Comparison of ENCODE assay signal across 13 cellular contexts in genomic region chr12:31813305-31813704, GRCh38.
DNase-seq lines count a peak whose midpoint lies in the region; ATAC-seq, FAIRE-seq and TF ChIP-seq lines count a peak whose summit lies in the region.
"Had no signal": no experiment of that assay in that cellular context is flagged by ENCODE, and none has a peak within 500 bp of the region (broad histone marks: within the 10 kb centered on the region; RNA-seq: fewer than 3 reads in every experiment).

No MANE protein-coding gene starts in this region.

- H3K9me2 ChIP-seq in SK-N-SH = no peaks in the 10 kb centered on the region

- no peaks in the 10 kb centered on the region for H4K20me1 ChIP-seq in SK-N-SH (ENCODE audit: insufficient read depth)

- peak overlapping the region; percentile 13 for H3K27ac Mint-ChIP-seq in activated CD8-positive, alpha-beta T cell treated with anti-CD3 and anti-CD28 coated beads, Interleukin-2, amount 10 ng/mL, durations not matched to agents 7 days and 5 days

- TF ChIP-seq RAD21 in A549 (conservative IDR thresholded peaks at IDR 0.05 in 1 of 2, IDR thresholded peaks at IDR 0.05 in 1 of 2) (no peak; a peak in 1 of 5 replicates), SK-N-SH (IDR thresholded peaks at IDR 0.05; ENCODE audit: low read length) (no peak)

- H3K4me1 ChIP-seq in A549 = peaks cover 5% of the 10 kb centered on the region; the same call in 2 of the 3 replicates
- no peaks in the 10 kb centered on the region for H3K4me1 ChIP-seq in SK-N-SH (ENCODE audit: control insufficient read depth in 1 of 2, insufficient read depth in 2 of 2, low read depth in 1 of 2, low read length in 1 of 2)
- H3K4me1 ChIP-seq: BE2C had no signal

- CTCF ChIA-PET in A549 (lab: Yijun Ruan, JAX) = interaction anchor here (1.4 kb wide), 1 partner anchor 19 kb away, joined by 3 read pairs; no protein-coding TSS in a partner anchor
- CTCF ChIA-PET in activated CD8-positive, alpha-beta T cell treated with anti-CD3 and anti-CD28 coated beads, Interleukin-2, amount 10 ng/mL, durations not matched to agents 7 days and 5 days (lab: Charles Lee) = interaction anchor here (1.3 kb wide), 1 partner anchor 23 kb away, joined by 3 read pairs; no protein-coding TSS in a partner anchor
- CTCF ChIA-PET in SK-N-SH (lab: Yijun Ruan, JAX) = no interaction called here

- H3K79me2 ChIP-seq in SK-N-SH (ENCODE audit: insufficient read depth) = no peaks in the 10 kb centered on the region

- H3K9me3 ChIP-seq in A549 (no peaks in the 10 kb centered on the region), SK-N-SH (no peaks in the 10 kb centered on the region)
- H3K9me3 ChIP-seq: BE2C, spleen had no signal

- no peaks in the 10 kb centered on the region for H3F3A ChIP-seq in SK-N-SH (replicated peaks; ENCODE audit: insufficient read depth)

- H3K4me3 ChIP-seq in A549 (no peak overlapping the region), H7 (ENCODE audit: insufficient read depth, low read depth, low read length) (no peak overlapping the region), SK-N-SH (ENCODE audit: low read depth in 2 of 2, low read length in 1 of 2) (no peak overlapping the region)
- H3K4me3 ChIP-seq: lung, spleen had no signal

- no peaks in the 10 kb centered on the region for H3K27me3 Mint-ChIP-seq in activated CD8-positive, alpha-beta T cell treated with anti-CD3 and anti-CD28 coated beads, Interleukin-2, amount 10 ng/mL, durations not matched to agents 7 days and 5 days (ENCODE audit: low read depth)

- TF ChIP-seq EP300 in A549 (IDR thresholded peaks at IDR 0.05) (no peak), SK-N-SH (IDR thresholded peaks at IDR 0.05; ENCODE audit: borderline replicate concordance in 1 of 2, low read depth in 1 of 2, low read length in 1 of 2) (no peak)

- H3K9me3 Mint-ChIP-seq in activated CD8-positive, alpha-beta T cell treated with anti-CD3 and anti-CD28 coated beads, Interleukin-2, amount 10 ng/mL, durations not matched to agents 7 days and 5 days (ENCODE audit: insufficient read depth) = no peaks in the 10 kb centered on the region

- H3K4me2 ChIP-seq in A549 = no peak overlapping the region
- H3K4me2 ChIP-seq in SK-N-SH = no peak overlapping the region

- H2AFZ ChIP-seq in SK-N-SH (ENCODE audit: low read depth) = no peak overlapping the region

- intact Hi-C loops in left colon (cut with DNase I, micrococcal nuclease) = no loop called here

- TF ChIP-seq POLR2A in A549 (IDR thresholded peaks at IDR 0.05; ENCODE audit: low read length) = no peak

- peak in 1 of 2 experiments; percentile 31 for DNase-seq in A549 (ENCODE audit: low read depth in 1 of 2, low spot score in 1 of 2)
- DNase-seq in H7 = peak; percentile 68
- no peak for DNase-seq in activated CD8-positive, alpha-beta T cell treated with anti-CD3 and anti-CD28 coated beads, Interleukin-2, amount 10 ng/mL, durations not matched to agents 7 days and 5 days
- DNase-seq in left colon = no peak
- DNase-seq in NCI-H774 (lab: John Stamatoyannopoulos, UW) = no peak
- DNase-seq in activated CD4-positive, alpha-beta T cell treated with anti-CD3 and anti-CD28 coated beads, Interleukin-2, amount 50 U/mL, for 1 hour = no peak
- DNase-seq in SK-N-SH = no peak
- DNase-seq: amygdala, BE2C, NCI-H226, spleen had no signal

- H3K36me3 ChIP-seq in H7 (replicated peaks; ENCODE audit: control insufficient read depth, insufficient read depth, low read length) (no peaks in the 10 kb centered on the region), SK-N-SH (replicated peaks in 1 of 2; ENCODE audit: control insufficient read depth in 1 of 2, insufficient read depth in 2 of 2, low read length in 1 of 2) (no peaks in the 10 kb centered on the region)
- H3K36me3 ChIP-seq: BE2C, spleen had no signal

- no peak overlapping the region for H3K4me3 Mint-ChIP-seq in activated CD8-positive, alpha-beta T cell treated with anti-CD3 and anti-CD28 coated beads, Interleukin-2, amount 10 ng/mL, durations not matched to agents 7 days and 5 days

- ATAC-seq in A549 (peak in 1 of 2 experiments; percentile 63; a peak in 3 of 6 replicates), left colon (peak; percentile 97), GM21528 (IDR thresholded peaks at IDR 0.05; ENCODE audit: low FRiP score, unreplicated experiment) (no peak)
- ATAC-seq in activated CD8-positive, alpha-beta T cell treated with anti-CD3 and anti-CD28 coated beads, Interleukin-2, amount 10 ng/mL, durations not matched to agents 7 days and 5 days = no peak

- peaks cover 9% of the 10 kb centered on the region for H3K4me1 Mint-ChIP-seq in activated CD8-positive, alpha-beta T cell treated with anti-CD3 and anti-CD28 coated beads, Interleukin-2, amount 10 ng/mL, durations not matched to agents 7 days and 5 days (ENCODE audit: low read depth)

- 0 out of 6 replicates have a peak overlapping the region, but pooled peaks of 1 of the 2 experiments have one; percentile 5 for H3K27ac ChIP-seq in A549
- no peak overlapping the region for H3K27ac ChIP-seq in SK-N-SH (ENCODE audit: low read depth in 2 of 2, low read length in 1 of 2)

- 65% methylated on average over 1 of the region's 1 CpG for WGBS in A549 (ENCODE audit: missing lambda C conversion rate)
- WGBS in SK-N-SH (ENCODE audit: low lambda C conversion rate) = 54% methylated on average over 1 of the region's 1 CpG

- H3K9ac ChIP-seq in SK-N-SH = no peak overlapping the region

- H3K27me3 ChIP-seq in H7 (ENCODE audit: control insufficient read depth, insufficient read depth, low read length) (no peaks in the 10 kb centered on the region), SK-N-SH (ENCODE audit: insufficient read depth) (no peaks in the 10 kb centered on the region)
- H3K27me3 ChIP-seq: BE2C, spleen had no signal

- POLR2A ChIA-PET in A549 (lab: Yijun Ruan, JAX) (no interaction called here), SK-N-SH (lab: Yijun Ruan, JAX) (no interaction called here)
- POLR2A ChIA-PET in activated CD8-positive, alpha-beta T cell treated with anti-CD3 and anti-CD28 coated beads, Interleukin-2, amount 10 ng/mL, durations not matched to agents 7 days and 5 days (lab: Charles Lee) = no interaction called here

- peak; percentile 12; the same call in 1 of the 3 replicates for TF ChIP-seq CTCF in A549 (IDR thresholded peaks at IDR 0.05)
- no peak for TF ChIP-seq CTCF in SK-N-SH (IDR thresholded peaks at IDR 0.05)

- FAIRE-seq in A549 (lab: Jason Lieb, UNC) = no peak

- H3K36me3 Mint-ChIP-seq in activated CD8-positive, alpha-beta T cell treated with anti-CD3 and anti-CD28 coated beads, Interleukin-2, amount 10 ng/mL, durations not matched to agents 7 days and 5 days (ENCODE audit: low read depth) = no peaks in the 10 kb centered on the region

TF ChIP-seq in A549, 52 proteins besides CTCF, POLR2A, EP300 and RAD21:
- TF ChIP-seq ZFP36 (IDR thresholded peaks at IDR 0.05; ENCODE audit: borderline replicate concordance, partially characterized antibody) (no peak), MAFK (IDR thresholded peaks at IDR 0.05; ENCODE audit: partially characterized antibody) (no peak), CHD4 (IDR thresholded peaks at IDR 0.05; ENCODE audit: borderline replicate concordance) (no peak), CEBPB (IDR thresholded peaks at IDR 0.05) (no peak), FOSB (CRISPR knock-in tag; IDR thresholded peaks at IDR 0.05) (no peak), POLR2AphosphoS2 (conservative IDR thresholded peaks at IDR 0.05; ENCODE audit: low read length) (no peak), HES2 (IDR thresholded peaks at IDR 0.05) (no peak), CBX8 (IDR thresholded peaks at IDR 0.05) (no peak), USF2 (IDR thresholded peaks at IDR 0.05) (no peak), TP53 (CRISPR knock-in tag; IDR thresholded peaks at IDR 0.05) (no peak)

TF ChIP-seq in SK-N-SH, 30 proteins besides CTCF, POLR2A, EP300 and RAD21:
- TF ChIP-seq SMC3 (IDR thresholded peaks at IDR 0.05; ENCODE audit: low read depth, low read length) = no peak
- TF ChIP-seq, protein P1, sequence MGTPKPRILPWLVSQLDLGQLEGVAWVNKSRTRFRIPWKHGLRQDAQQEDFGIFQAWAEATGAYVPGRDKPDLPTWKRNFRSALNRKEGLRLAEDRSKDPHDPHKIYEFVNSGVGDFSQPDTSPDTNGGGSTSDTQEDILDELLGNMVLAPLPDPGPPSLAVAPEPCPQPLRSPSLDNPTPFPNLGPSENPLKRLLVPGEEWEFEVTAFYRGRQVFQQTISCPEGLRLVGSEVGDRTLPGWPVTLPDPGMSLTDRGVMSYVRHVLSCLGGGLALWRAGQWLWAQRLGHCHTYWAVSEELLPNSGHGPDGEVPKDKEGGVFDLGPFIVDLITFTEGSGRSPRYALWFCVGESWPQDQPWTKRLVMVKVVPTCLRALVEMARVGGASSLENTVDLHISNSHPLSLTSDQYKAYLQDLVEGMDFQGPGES (IDR thresholded peaks at IDR 0.05; ENCODE audit: low read depth, low read length) = no peak

Comparison
In these comparisons a context has a peak if more than half of its experiments do, and no peak if none do; other contexts are left out.
1. Of the 12 proteins assayed by ChIP-seq in both A549 and SK-N-SH: peak only in A549: CTCF; only in SK-N-SH: none; in both: none; in neither: 11.